10 cellular contexts compared by ENCODE assay signal in the genomic region with DNA sequence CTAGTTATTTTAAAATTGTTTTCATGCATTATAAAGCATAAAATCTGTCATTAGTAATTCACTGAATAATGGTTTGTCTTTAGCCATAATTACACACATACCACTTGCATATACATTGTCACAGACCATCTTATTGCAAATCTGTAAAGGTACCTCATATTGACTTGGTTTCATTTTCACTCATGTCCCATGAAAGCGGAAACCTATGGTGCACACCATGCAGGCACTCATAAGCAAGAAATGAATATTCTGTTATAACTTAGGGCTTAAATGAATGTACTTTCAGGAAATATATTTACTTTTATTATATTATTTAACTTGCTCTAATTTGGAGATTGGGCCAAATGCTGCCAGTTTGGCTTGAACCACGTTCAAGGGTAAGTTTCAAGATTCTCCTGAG. TPM values are rescaled to one million over a fixed set of nuclear protein-coding genes. Genes with fewer than 3 reads are reported as not detected.
A peak's percentile ranks its signal among the peaks of the same experiment; 100 is the strongest.
DNase-seq lines count a peak whose midpoint lies in the region; ATAC-seq and TF ChIP-seq lines count a peak whose summit lies in the region.
"Had no signal": no experiment of that assay in that cellular context is flagged by ENCODE, and none has a peak within 500 bp of the region (broad histone marks: within the 10 kb centered on the region; RNA-seq: fewer than 3 reads in every experiment).

No MANE protein-coding gene starts in this region.

- in situ Hi-C loops in KBM-7 (cut with MboI; ENCODE audit: low pct_unique_long_range_greater_than_20kb, low sequenced_read_pairs) = no loop called here

- no peak overlapping the region for H3K4me3 ChIP-seq in vagina
- H3K4me3 ChIP-seq: BLaER1 treated with 17β-estradiol and CSF1 and Interleukin-3, amounts not matched to agents 10 nM and 100 nM had no signal

- DNase-seq in stimulated activated CD4-positive, alpha-beta T cell treated with anti-CD3 and anti-CD28 coated beads, Interleukin-4, amount 100 ng/mL, for 24 hours = peak; percentile 57
- no peak for DNase-seq in stimulated activated CD4-positive, alpha-beta T cell treated with anti-CD3 and anti-CD28 coated beads, Interleukin-4, amount 100 ng/mL, for 1 hour
- DNase-seq in OCI-M1 (lab: John Stamatoyannopoulos, UW) = peak; percentile 11
- no peak for DNase-seq in vagina (ENCODE audit: extremely low spot score in 2 of 2)
- no peak for DNase-seq in NCI-H524 treated with DMSO at 0.1 percent for 48 hours (lab: John Stamatoyannopoulos, UW)
- no peak for DNase-seq in NCI-H82 (lab: John Stamatoyannopoulos, UW)
- no peak for DNase-seq in KBM-7

- ATAC-seq in HG02840 (IDR thresholded peaks at IDR 0.05; ENCODE audit: low FRiP score, unreplicated experiment) = peak; percentile 99
- ATAC-seq: SK-N-SH treated with all-trans-retinoic acid at 6 μM for 48 hours had no signal

- no peak for TF ChIP-seq POLR2A in vagina (IDR thresholded peaks at IDR 0.05)

- intact Hi-C loops in vagina (cut with DNase I) = no loop called here

- TF ChIP-seq CTCF in vagina (IDR thresholded peaks at IDR 0.05) = no peak

- no peaks in the 10 kb centered on the region for H3K9me3 ChIP-seq in vagina
- H3K9me3 ChIP-seq: BLaER1 treated with 17β-estradiol and CSF1 and Interleukin-3, amounts not matched to agents 10 nM and 100 nM had no signal

- H3K4me1 ChIP-seq in vagina = no peaks in the 10 kb centered on the region

- no peaks in the 10 kb centered on the region for H3K36me3 ChIP-seq in vagina
- H3K36me3 ChIP-seq: BLaER1 treated with 17β-estradiol and CSF1 and Interleukin-3, amounts not matched to agents 10 nM and 100 nM had no signal

- peak overlapping the region; percentile 6 for H3K27ac ChIP-seq in vagina
- H3K27ac ChIP-seq: BLaER1 treated with 17β-estradiol and CSF1 and Interleukin-3, amounts not matched to agents 10 nM and 100 nM had no signal

- H3K27me3 ChIP-seq in vagina = no peaks in the 10 kb centered on the region
- H3K27me3 ChIP-seq: BLaER1 treated with 17β-estradiol and CSF1 and Interleukin-3, amounts not matched to agents 10 nM and 100 nM had no signal

RNA-seq across cellular contexts. Expression of gene STK17B, which starts 29.2 kb away (rescaled TPM):
- 24.3 TPM for total RNA-seq in vagina

Comparison
In these comparisons a context has a peak if more than half of its experiments do, and no peak if none do; other contexts are left out.
1. DNase-seq: peak in stimulated activated CD4-positive, alpha-beta T cell treated with anti-CD3 and anti-CD28 coated beads, Interleukin-4, amount 100 ng/mL, for 24 hours (single experiment) and OCI-M1 (single experiment); none in stimulated activated CD4-positive, alpha-beta T cell treated with anti-CD3 and anti-CD28 coated beads, Interleukin-4, amount 100 ng/mL, for 1 hour (single experiment), vagina (0 of 2), NCI-H524 treated with DMSO at 0.1 percent for 48 hours (single experiment), NCI-H82 (single experiment) and KBM-7 (single experiment).